3 cellular contexts compared by ENCODE assay signal in the genomic region with DNA sequence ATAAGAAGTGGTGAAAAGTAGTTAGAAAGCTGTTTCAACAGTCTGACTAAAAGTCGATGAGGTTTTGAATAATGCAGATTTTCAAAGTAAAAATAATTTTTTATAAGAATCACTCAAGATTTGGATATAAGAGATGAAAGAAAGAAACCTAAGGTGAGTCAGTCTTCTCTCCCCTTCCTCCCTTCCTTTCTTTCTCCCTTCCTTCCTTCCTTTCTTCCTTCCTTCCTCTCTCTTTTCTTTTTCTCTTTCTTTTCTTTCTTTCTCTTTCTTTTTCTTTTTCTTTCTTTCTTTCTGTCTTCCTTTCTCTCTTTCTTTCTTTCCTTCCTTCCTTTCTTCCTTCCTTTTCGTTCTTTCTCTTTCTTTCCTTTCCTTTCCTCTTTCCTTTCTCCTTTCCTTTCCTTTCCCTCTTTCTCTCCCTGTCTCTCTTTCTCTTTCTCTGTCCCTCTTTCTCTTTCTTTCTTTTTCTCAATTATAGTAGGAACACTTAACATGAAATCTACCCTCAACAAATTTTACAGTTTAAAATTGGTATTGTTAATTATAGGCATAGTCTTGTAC.
TF ChIP-seq lines count a peak whose summit lies in the region.

No MANE protein-coding gene starts in this region.

TF ChIP-seq in HEK293, 187 proteins besides CTCF, POLR2A, EP300 and RAD21:
- TF ChIP-seq, protein P1, sequence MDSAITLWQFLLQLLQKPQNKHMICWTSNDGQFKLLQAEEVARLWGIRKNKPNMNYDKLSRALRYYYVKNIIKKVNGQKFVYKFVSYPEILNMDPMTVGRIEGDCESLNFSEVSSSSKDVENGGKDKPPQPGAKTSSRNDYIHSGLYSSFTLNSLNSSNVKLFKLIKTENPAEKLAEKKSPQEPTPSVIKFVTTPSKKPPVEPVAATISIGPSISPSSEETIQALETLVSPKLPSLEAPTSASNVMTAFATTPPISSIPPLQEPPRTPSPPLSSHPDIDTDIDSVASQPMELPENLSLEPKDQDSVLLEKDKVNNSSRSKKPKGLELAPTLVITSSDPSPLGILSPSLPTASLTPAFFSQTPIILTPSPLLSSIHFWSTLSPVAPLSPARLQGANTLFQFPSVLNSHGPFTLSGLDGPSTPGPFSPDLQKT (IDR thresholded peaks at IDR 0.05; ENCODE audit: borderline replicate concordance, low read depth, low read length) = no peak
- peak; percentile 95 for TF ChIP-seq PRDM1 (tag by site-specific recombination; IDR thresholded peaks at IDR 0.05)
- TF ChIP-seq SETDB1 (IDR thresholded peaks at IDR 0.05; ENCODE audit: insufficient read length, low read length) = no peak
- peak; percentile 78 for TF ChIP-seq ZNF366 (tag by site-specific recombination; conservative IDR thresholded peaks at IDR 0.05)
- no peak for TF ChIP-seq SCRT2 (tag by site-specific recombination; IDR thresholded peaks at IDR 0.05)

TF ChIP-seq in WTC11, 78 proteins besides CTCF, POLR2A, EP300 and RAD21:
- TF ChIP-seq USF2 (CRISPR knock-in tag; IDR thresholded peaks at IDR 0.05) = no peak
- TF ChIP-seq, protein P2, sequence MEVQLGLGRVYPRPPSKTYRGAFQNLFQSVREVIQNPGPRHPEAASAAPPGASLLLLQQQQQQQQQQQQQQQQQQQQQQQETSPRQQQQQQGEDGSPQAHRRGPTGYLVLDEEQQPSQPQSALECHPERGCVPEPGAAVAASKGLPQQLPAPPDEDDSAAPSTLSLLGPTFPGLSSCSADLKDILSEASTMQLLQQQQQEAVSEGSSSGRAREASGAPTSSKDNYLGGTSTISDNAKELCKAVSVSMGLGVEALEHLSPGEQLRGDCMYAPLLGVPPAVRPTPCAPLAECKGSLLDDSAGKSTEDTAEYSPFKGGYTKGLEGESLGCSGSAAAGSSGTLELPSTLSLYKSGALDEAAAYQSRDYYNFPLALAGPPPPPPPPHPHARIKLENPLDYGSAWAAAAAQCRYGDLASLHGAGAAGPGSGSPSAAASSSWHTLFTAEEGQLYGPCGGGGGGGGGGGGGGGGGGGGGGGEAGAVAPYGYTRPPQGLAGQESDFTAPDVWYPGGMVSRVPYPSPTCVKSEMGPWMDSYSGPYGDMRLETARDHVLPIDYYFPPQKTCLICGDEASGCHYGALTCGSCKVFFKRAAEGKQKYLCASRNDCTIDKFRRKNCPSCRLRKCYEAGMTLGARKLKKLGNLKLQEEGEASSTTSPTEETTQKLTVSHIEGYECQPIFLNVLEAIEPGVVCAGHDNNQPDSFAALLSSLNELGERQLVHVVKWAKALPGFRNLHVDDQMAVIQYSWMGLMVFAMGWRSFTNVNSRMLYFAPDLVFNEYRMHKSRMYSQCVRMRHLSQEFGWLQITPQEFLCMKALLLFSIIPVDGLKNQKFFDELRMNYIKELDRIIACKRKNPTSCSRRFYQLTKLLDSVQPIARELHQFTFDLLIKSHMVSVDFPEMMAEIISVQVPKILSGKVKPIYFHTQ (CRISPR knock-in tag; IDR thresholded peaks at IDR 0.05) = no peak
- peak; percentile 49; the same call in 1 of the 2 replicates for TF ChIP-seq ZNF512 (CRISPR knock-in tag; IDR thresholded peaks at IDR 0.05; ENCODE audit: borderline replicate concordance)
TF ChIP-seq in WTC11: peak in this region for 1.

TF ChIP-seq in K562, 482 proteins besides CTCF, POLR2A, EP300 and RAD21 (continued from another document and continues in another):
- TF ChIP-seq ZNF449 (CRISPR knock-in tag; IDR thresholded peaks at IDR 0.05) (no peak), FOXJ3 (CRISPR knock-in tag; IDR thresholded peaks at IDR 0.05) (no peak), NRF1 (conservative IDR thresholded peaks at IDR 0.05 in 1 of 2, IDR thresholded peaks at IDR 0.05 in 1 of 2) (no peak), NFATC3 (IDR thresholded peaks at IDR 0.05) (no peak), MTA1 (IDR thresholded peaks at IDR 0.05; ENCODE audit: borderline replicate concordance) (0 out of 2 replicates have a peak, but pooled peaks have one; percentile 44), ZNF408 (CRISPR knock-in tag; IDR thresholded peaks at IDR 0.05; ENCODE audit: low read depth) (no peak), ZNF253 (CRISPR knock-in tag; conservative IDR thresholded peaks at IDR 0.05) (no peak), ZSCAN29 (IDR thresholded peaks at IDR 0.05) (no peak), FOXA1 (IDR thresholded peaks at IDR 0.05; ENCODE audit: borderline replicate concordance) (no peak), CHCHD3 (CRISPR knock-in tag; IDR thresholded peaks at IDR 0.05) (no peak), SNIP1 (IDR thresholded peaks at IDR 0.05; ENCODE audit: low read depth) (no peak), MIER1 (IDR thresholded peaks at IDR 0.05; ENCODE audit: low read depth) (no peak), HNRNPK (IDR thresholded peaks at IDR 0.05; ENCODE audit: low read depth, low read length, poor library complexity, severe bottlenecking) (no peak), LARP7 (IDR thresholded peaks at IDR 0.05) (peak; percentile 45; the same call in 1 of the 2 replicates), SRSF7 (optimal IDR thresholded peaks at IDR 0.05; ENCODE audit: low read depth, low read length) (no peak), ATF7 (IDR thresholded peaks at IDR 0.05) (no peak), HDAC1 (IDR thresholded peaks at IDR 0.05) (peak in 1 of 2 experiments; percentile 36; a peak in 1 of 4 replicates), ZNF274 (IDR thresholded peaks at IDR 0.05; ENCODE audit: borderline replicate concordance, low read depth, low read length) (no peak), XRCC4 (IDR thresholded peaks at IDR 0.05; ENCODE audit: extremely low read depth, insufficient read depth, insufficient read length) (no peak), TRIM24 (IDR thresholded peaks at IDR 0.05) (0 out of 4 replicates have a peak, but pooled peaks of 1 of the 2 experiments have one; percentile 29), L3MBTL2 (IDR thresholded peaks at IDR 0.05) (no peak), ILF3 (IDR thresholded peaks at IDR 0.05; ENCODE audit: borderline replicate concordance) (no peak), HDAC6 (IDR thresholded peaks at IDR 0.05; ENCODE audit: low read depth, low read length) (no peak), CEBPG (CRISPR knock-in tag; IDR thresholded peaks at IDR 0.05) (no peak), CEBPG (tag; conservative IDR thresholded peaks at IDR 0.05 in 1 of 2, IDR thresholded peaks at IDR 0.05 in 1 of 2) (no peak), ELK1 (CRISPR knock-in tag; IDR thresholded peaks at IDR 0.05) (no peak), E2F4 (CRISPR knock-in tag; IDR thresholded peaks at IDR 0.05; ENCODE audit: low read depth) (no peak)
- TF ChIP-seq, protein P3, sequence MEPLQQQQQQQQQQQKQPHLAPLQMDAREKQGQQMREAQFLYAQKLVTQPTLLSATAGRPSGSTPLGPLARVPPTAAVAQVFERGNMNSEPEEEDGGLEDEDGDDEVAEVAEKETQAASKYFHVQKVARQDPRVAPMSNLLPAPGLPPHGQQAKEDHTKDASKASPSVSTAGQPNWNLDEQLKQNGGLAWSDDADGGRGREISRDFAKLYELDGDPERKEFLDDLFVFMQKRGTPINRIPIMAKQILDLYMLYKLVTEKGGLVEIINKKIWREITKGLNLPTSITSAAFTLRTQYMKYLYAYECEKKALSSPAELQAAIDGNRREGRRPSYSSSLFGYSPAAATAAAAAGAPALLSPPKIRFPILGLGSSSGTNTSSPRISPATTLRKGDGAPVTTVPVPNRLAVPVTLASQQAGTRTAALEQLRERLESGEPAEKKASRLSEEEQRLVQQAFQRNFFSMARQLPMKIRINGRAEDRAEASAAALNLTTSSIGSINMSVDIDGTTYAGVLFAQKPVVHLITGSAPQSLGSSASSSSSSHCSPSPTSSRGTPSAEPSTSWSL (CRISPR knock-in tag; IDR thresholded peaks at IDR 0.05; ENCODE audit: borderline replicate concordance) = no peak
- TF ChIP-seq, protein P4, sequence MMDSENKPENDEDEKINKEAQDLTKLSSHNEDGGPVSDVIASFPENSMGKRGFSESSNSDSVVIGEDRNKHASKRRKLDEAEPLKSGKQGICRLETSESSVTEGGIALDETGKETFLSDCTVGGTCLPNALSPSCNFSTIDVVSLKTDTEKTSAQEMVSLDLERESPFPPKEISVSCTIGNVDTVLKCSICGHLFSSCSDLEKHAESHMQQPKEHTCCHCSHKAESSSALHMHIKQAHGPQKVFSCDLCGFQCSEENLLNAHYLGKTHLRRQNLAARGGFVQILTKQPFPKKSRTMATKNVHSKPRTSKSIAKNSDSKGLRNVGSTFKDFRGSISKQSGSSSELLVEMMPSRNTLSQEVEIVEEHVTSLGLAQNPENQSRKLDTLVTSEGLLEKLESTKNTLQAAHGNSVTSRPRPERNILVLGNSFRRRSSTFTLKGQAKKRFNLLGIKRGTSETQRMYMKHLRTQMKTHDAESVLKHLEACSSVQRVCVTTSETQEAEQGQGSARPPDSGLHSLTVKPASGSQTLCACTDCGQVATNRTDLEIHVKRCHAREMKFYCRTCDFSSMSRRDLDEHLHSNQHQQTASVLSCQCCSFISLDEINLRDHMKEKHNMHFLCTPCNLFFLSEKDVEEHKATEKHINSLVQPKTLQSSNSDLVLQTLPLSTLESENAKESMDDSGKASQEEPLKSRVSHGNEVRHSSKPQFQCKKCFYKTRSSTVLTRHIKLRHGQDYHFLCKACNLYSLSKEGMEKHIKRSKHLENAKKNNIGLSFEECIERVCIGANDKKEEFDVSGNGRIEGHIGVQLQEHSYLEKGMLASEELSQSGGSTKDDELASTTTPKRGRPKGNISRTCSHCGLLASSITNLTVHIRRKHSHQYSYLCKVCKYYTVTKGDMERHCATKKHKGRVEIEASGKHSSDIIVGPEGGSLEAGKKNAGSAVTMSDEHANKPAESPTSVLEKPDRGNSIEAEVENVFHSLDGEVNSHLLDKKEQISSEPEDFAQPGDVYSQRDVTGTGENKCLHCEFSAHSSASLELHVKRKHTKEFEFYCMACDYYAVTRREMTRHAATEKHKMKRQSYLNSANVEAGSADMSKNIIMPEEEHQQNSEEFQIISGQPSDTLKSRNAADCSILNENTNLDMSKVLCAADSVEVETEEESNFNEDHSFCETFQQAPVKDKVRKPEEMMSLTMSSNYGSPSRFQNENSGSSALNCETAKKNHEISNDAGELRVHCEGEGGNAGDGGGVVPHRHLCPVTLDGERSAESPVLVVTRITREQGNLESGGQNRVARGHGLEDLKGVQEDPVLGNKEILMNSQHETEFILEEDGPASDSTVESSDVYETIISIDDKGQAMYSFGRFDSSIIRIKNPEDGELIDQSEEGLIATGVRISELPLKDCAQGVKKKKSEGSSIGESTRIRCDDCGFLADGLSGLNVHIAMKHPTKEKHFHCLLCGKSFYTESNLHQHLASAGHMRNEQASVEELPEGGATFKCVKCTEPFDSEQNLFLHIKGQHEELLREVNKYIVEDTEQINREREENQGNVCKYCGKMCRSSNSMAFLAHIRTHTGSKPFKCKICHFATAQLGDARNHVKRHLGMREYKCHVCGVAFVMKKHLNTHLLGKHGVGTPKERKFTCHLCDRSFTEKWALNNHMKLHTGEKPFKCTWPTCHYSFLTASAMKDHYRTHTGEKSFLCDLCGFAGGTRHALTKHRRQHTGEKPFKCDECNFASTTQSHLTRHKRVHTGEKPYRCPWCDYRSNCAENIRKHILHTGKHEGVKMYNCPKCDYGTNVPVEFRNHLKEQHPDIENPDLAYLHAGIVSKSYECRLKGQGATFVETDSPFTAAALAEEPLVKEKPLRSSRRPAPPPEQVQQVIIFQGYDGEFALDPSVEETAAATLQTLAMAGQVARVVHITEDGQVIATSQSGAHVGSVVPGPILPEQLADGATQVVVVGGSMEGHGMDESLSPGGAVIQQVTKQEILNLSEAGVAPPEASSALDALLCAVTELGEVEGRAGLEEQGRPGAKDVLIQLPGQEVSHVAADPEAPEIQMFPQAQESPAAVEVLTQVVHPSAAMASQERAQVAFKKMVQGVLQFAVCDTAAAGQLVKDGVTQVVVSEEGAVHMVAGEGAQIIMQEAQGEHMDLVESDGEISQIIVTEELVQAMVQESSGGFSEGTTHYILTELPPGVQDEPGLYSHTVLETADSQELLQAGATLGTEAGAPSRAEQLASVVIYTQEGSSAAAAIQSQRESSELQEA (IDR thresholded peaks at IDR 0.05; ENCODE audit: low read depth) = peak; percentile 42; the same call in 1 of the 2 replicates
- TF ChIP-seq, protein P5, sequence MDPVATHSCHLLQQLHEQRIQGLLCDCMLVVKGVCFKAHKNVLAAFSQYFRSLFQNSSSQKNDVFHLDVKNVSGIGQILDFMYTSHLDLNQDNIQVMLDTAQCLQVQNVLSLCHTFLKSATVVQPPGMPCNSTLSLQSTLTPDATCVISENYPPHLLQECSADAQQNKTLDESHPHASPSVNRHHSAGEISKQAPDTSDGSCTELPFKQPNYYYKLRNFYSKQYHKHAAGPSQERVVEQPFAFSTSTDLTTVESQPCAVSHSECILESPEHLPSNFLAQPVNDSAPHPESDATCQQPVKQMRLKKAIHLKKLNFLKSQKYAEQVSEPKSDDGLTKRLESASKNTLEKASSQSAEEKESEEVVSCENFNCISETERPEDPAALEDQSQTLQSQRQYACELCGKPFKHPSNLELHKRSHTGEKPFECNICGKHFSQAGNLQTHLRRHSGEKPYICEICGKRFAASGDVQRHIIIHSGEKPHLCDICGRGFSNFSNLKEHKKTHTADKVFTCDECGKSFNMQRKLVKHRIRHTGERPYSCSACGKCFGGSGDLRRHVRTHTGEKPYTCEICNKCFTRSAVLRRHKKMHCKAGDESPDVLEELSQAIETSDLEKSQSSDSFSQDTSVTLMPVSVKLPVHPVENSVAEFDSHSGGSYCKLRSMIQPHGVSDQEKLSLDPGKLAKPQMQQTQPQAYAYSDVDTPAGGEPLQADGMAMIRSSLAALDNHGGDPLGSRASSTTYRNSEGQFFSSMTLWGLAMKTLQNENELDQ (CRISPR knock-in tag; IDR thresholded peaks at IDR 0.05; ENCODE audit: borderline replicate concordance) = no peak
